9 cellular contexts compared by ENCODE assay signal in genomic region chr6:10418862-10419748, GRCh38. TPM values are rescaled to one million over a fixed set of nuclear protein-coding genes. Genes with fewer than 3 reads are reported as not detected.
DNase-seq lines count a peak whose midpoint lies in the region; ATAC-seq and TF ChIP-seq lines count a peak whose summit lies in the region.
"Had no signal": no experiment of that assay in that cellular context is flagged by ENCODE, and none has a peak within 500 bp of the region (broad histone marks: within the 10 kb centered on the region; RNA-seq: fewer than 3 reads in every experiment).

No MANE protein-coding gene starts in this region.

- H3K36me3 ChIP-seq in HUES64 (ENCODE audit: insufficient read depth, low read length) (no peaks in the 10 kb centered on the region), osteoblast (ENCODE audit: insufficient read depth, low read length) (no peaks in the 10 kb centered on the region)
- H3K36me3 ChIP-seq: left ventricle myocardium inferior had no signal

- no peaks in the 10 kb centered on the region for H4K20me1 ChIP-seq in osteoblast (ENCODE audit: insufficient read depth, low read length)

- H3K9me3 ChIP-seq in HUES64 (ENCODE audit: insufficient read depth, low read depth, low read length) (no peaks in the 10 kb centered on the region), osteoblast (ENCODE audit: low read depth, low read length) (no peaks in the 10 kb centered on the region)
- H3K9me3 ChIP-seq: left ventricle myocardium inferior had no signal

- TF ChIP-seq CTCF in choroid plexus epithelial cell (conservative IDR thresholded peaks at IDR 0.05; ENCODE audit: low read depth, low read length) (no peak), osteoblast (IDR thresholded peaks at IDR 0.05; ENCODE audit: extremely low read depth, low read depth, low read length) (no peak)

- H3K27me3 ChIP-seq in HUES64 (ENCODE audit: insufficient read depth, low read length) (peaks cover 100% of the 10 kb centered on the region), osteoblast (ENCODE audit: insufficient read depth, low read length) (peaks cover 100% of the 10 kb centered on the region)

- H3K27ac ChIP-seq in HUES64 (ENCODE audit: low read depth, low read length) (no peak overlapping the region), osteoblast (ENCODE audit: low read depth, low read length) (no peak overlapping the region), substantia nigra (ENCODE audit: low read depth, low read length, poor library complexity, severe bottlenecking) (no peak overlapping the region)
- H3K27ac ChIP-seq: left ventricle myocardium inferior had no signal

- H3K4me2 ChIP-seq in osteoblast (ENCODE audit: insufficient read depth, low read length) = no peak overlapping the region

- no peak overlapping the region for H2AFZ ChIP-seq in osteoblast (ENCODE audit: low read length)

- ATAC-seq in GM18502 (IDR thresholded peaks at IDR 0.05; ENCODE audit: poor library complexity, unreplicated experiment) = peak; percentile 50
- ATAC-seq in HG03378 (IDR thresholded peaks at IDR 0.05; ENCODE audit: unreplicated experiment) = no peak
- ATAC-seq in HG03520 (IDR thresholded peaks at IDR 0.05; ENCODE audit: unreplicated experiment) = no peak

- H3K4me1 ChIP-seq in HUES64 (ENCODE audit: insufficient read depth, low read length) (peaks cover 30% of the 10 kb centered on the region), osteoblast (ENCODE audit: insufficient read depth, low read length) (no peaks in the 10 kb centered on the region)

- under 1% methylated on average over 53 of the region's 56 CpGs for WGBS in HUES64

- H3K4me3 ChIP-seq in HUES64 (ENCODE audit: low read length) = peak overlapping the region; percentile 42
- no peak overlapping the region for H3K4me3 ChIP-seq in choroid plexus epithelial cell (ENCODE audit: low read depth, low read length)
- H3K4me3 ChIP-seq in osteoblast (ENCODE audit: insufficient read depth, low read length) = no peak overlapping the region
- H3K4me3 ChIP-seq: left ventricle myocardium inferior had no signal

- DNase-seq in choroid plexus epithelial cell (ENCODE audit: low read depth) (peak; percentile 17), osteoblast (ENCODE audit: insufficient read length, low spot score, missing footprints) (peak; percentile 75), substantia nigra (lab: John Stamatoyannopoulos, UW) (no peak), SHP77 treated with DMSO at 0.1 percent for 48 hours (lab: John Stamatoyannopoulos, UW) (no peak)
- DNase-seq: left ventricle myocardium inferior had no signal

- no peaks in the 10 kb centered on the region for H3K79me2 ChIP-seq in osteoblast (ENCODE audit: insufficient read depth, low read length)

- H3K9ac ChIP-seq in HUES64 (ENCODE audit: low read depth, low read length) = no peak overlapping the region

RNA-seq across cellular contexts. Expression of gene TFAP2A, which starts 4.2 kb away (rescaled TPM):
- 4.0 TPM for polyA plus RNA-seq in HUES64 (2013, experiment 1 of 2)
- polyA plus RNA-seq in HUES64 (2013, experiment 2 of 2) = 8.7 TPM
- total RNA-seq in osteoblast = under 0.01 and 0.36 TPM in 2 replicates

Comparison
In these comparisons a context has a peak if more than half of its experiments do, and no peak if none do; other contexts are left out.
1. DNase-seq: peak in choroid plexus epithelial cell (single experiment) and osteoblast (single experiment); none in substantia nigra (0 of 49) and SHP77 treated with DMSO at 0.1 percent for 48 hours (single experiment).